ENCODE assay signal across 22 cellular contexts in genomic region chr2:241564596-241565411, GRCh38. TPM values are rescaled to one million over a fixed set of nuclear protein-coding genes. Genes with fewer than 3 reads are reported as not detected.
A peak's percentile ranks its signal among the peaks of the same experiment; 100 is the strongest.
DNase-seq lines count a peak whose midpoint lies in the region; ATAC-seq, FAIRE-seq and TF ChIP-seq lines count a peak whose summit lies in the region.
"Had no signal": no experiment of that assay in that cellular context is flagged by ENCODE, and none has a peak within 500 bp of the region (broad histone marks: within the 10 kb centered on the region; RNA-seq: fewer than 3 reads in every experiment).

No MANE protein-coding gene starts in this region.

- DNase-seq in A673 (ENCODE audit: low spot score) (peak; percentile 60), kidney glomerular epithelial cell (lab: John Stamatoyannopoulos, UW) (peak; percentile 37), sciatic nerve (ENCODE audit: low spot score) (peak; percentile 58), NCI-H128 (lab: John Stamatoyannopoulos, UW; ENCODE audit: unreplicated experiment) (no peak), RCC 7860 (ENCODE audit: low spot score) (no peak)
- DNase-seq in activated CD4-positive, alpha-beta T cell treated with anti-CD3 and anti-CD28 coated beads, Interleukin-2, amount 50 U/mL, for 48 hours: no peak
- DNase-seq: activated B cell treated with CpG ODN at 0.5 μM for 24 hours; activated CD8-positive, alpha-beta memory T cell treated with anti-CD3 and anti-CD28 coated beads, Interleukin-2, amount 50 U/mL, for 48 hours; effector CD4-positive, alpha-beta T cell; GDM1; HFFc6; Kasumi-1; NCI-H1694 treated with DMSO at 0.1 percent for 48 hours; NCI-H526 treated with DMSO at 0.1 percent for 48 hours; Peyer's patch; stimulated activated CD4-positive, alpha-beta T cell treated with anti-CD3 and anti-CD28 coated beads, Interleukin-4, amount 100 ng/mL, for 24 hours had no signal

- TF ChIP-seq CTCF in A673 (conservative IDR thresholded peaks at IDR 0.05; ENCODE audit: low read depth, low read length): no peak

- H3K4me1 ChIP-seq in A673 (ENCODE audit: insufficient read depth, low read length, poor library complexity, severe bottlenecking): no peaks in the 10 kb centered on the region
- H3K4me1 ChIP-seq: Caco-2 had no signal

- no peaks in the 10 kb centered on the region for H3K36me3 ChIP-seq in A673 (ENCODE audit: insufficient read depth, low read length, poor library complexity, severe bottlenecking)
- H3K36me3 ChIP-seq: cardiac muscle cell, Peyer's patch had no signal

- H3K27me3 ChIP-seq in A673 (replicated peaks; ENCODE audit: insufficient read depth, low read depth, low read length, poor library complexity): no peaks in the 10 kb centered on the region
- H3K27me3 ChIP-seq: cardiac muscle cell, Peyer's patch had no signal

- CTCF ChIA-PET in A673 (lab: Charles Lee): no interaction called here

- POLR2A ChIA-PET in A673 (lab: Charles Lee; ENCODE audit: low non-redundant PET): no interaction called here

- no peak for TF ChIP-seq RAD21 in Ishikawa (IDR thresholded peaks at IDR 0.05; ENCODE audit: low read depth)

- intact Hi-C loops in A673 (cut with micrococcal nuclease; ENCODE audit: unreplicated experiment): no loop called here
- intact Hi-C loops in sciatic nerve (cut with DNase I): no loop called here

- TF ChIP-seq EP300 in Ishikawa (IDR thresholded peaks at IDR 0.05; ENCODE audit: borderline replicate concordance): no peak

- ATAC-seq in sciatic nerve: no peak
- no peak for ATAC-seq in GM21528 (IDR thresholded peaks at IDR 0.05; ENCODE audit: low FRiP score, unreplicated experiment)
- ATAC-seq: right cardiac atrium had no signal

- H3K27ac ChIP-seq in A673 (ENCODE audit: low read depth, low read length, poor library complexity, severe bottlenecking): no peak overlapping the region
- H3K27ac ChIP-seq: cardiac muscle cell, HL-60, Peyer's patch had no signal

- no peak for FAIRE-seq in RCC 7860 (lab: Jason Lieb, UNC)

- BruUV-seq in A673 (replicated peaks; lab: Mats Ljungman, UMichigan): no TSS peak

- no peak overlapping the region for H3K4me3 ChIP-seq in A673 (ENCODE audit: low read depth, low read length, poor library complexity, severe bottlenecking)
- H3K4me3 ChIP-seq: cardiac muscle cell, Peyer's patch had no signal

- H3K9me3 ChIP-seq in A673 (ENCODE audit: low read depth, low read length, poor library complexity, severe bottlenecking): no peaks in the 10 kb centered on the region
- H3K9me3 ChIP-seq: Caco-2, Peyer's patch had no signal

TF ChIP-seq in Ishikawa, 13 proteins besides CTCF, POLR2A, EP300 and RAD21:
- no peak for TF ChIP-seq CREB1 (IDR thresholded peaks at IDR 0.05; ENCODE audit: low read depth)
- TF ChIP-seq FOXM1 (IDR thresholded peaks at IDR 0.05; ENCODE audit: borderline replicate concordance, low read depth): no peak
- 0 out of 2 replicates have a peak, but pooled peaks have one; percentile 34 for TF ChIP-seq ZBTB7A (IDR thresholded peaks at IDR 0.05; ENCODE audit: low read depth)

RNA-seq across cellular contexts. Expression of gene BOK, which starts 6.3 kb away (rescaled TPM):
- total RNA-seq in A673 (2021) (2.7 and 4.0 TPM in 2 replicates), sciatic nerve (31.1 TPM)
- total RNA-seq: activated B cell treated with CpG ODN at 0.5 μM for 24 hours had no signal

RNA-seq across cellular contexts. Expression of gene STK25, which starts 56.4 kb away (rescaled TPM):
- 171 and 190 TPM in 2 replicates for total RNA-seq in A673 (2021)
- total RNA-seq in sciatic nerve: 125 TPM

Comparison
In these comparisons a context has a peak if more than half of its experiments do, and no peak if none do; other contexts are left out.
1. DNase-seq: peak in A673 (single experiment), kidney glomerular epithelial cell (single experiment) and sciatic nerve (single experiment); none in NCI-H128 (single experiment), activated CD4-positive, alpha-beta T cell treated with anti-CD3 and anti-CD28 coated beads, Interleukin-2, amount 50 U/mL, for 48 hours (0 of 2) and RCC 7860 (single experiment).